Comparison of ENCODE assay signal across 1 cellular context in the genomic region with DNA sequence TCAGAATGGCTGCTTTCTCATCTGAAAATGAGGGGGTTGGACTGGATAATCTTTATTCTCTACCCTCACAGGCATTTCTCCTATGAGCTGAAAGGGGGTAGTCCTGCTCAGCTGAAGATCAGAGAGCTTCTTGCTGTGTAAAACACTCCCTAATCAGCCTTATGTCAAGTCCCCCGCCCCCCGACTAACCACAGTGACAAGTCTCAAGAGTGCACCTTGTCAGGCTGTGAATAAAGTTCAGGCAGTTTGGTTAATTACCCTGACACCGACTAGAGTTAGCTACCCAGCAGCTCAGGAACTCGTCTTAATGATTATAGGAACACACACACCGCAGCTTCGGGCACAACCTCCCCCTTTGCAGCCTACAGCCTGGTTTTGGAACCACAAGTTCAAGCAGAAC.
TF ChIP-seq lines count a peak whose summit lies in the region.

No MANE protein-coding gene starts in this region.

TF ChIP-seq in GM12878, 131 proteins besides CTCF, POLR2A, EP300 and RAD21 (continued from another document):
- TF ChIP-seq, protein P1, sequence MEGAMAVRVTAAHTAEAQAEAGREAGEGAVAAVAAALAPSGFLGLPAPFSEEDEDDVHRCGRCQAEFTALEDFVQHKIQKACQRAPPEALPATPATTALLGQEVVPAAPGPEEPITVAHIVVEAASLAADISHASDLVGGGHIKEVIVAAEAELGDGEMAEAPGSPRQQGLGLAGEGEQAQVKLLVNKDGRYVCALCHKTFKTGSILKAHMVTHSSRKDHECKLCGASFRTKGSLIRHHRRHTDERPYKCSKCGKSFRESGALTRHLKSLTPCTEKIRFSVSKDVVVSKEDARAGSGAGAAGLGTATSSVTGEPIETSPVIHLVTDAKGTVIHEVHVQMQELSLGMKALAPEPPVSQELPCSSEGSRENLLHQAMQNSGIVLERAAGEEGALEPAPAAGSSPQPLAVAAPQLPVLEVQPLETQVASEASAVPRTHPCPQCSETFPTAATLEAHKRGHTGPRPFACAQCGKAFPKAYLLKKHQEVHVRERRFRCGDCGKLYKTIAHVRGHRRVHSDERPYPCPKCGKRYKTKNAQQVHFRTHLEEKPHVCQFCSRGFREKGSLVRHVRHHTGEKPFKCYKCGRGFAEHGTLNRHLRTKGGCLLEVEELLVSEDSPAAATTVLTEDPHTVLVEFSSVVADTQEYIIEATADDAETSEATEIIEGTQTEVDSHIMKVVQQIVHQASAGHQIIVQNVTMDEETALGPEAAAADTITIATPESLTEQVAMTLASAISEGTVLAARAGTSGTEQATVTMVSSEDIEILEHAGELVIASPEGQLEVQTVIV (IDR thresholded peaks at IDR 0.05; ENCODE audit: borderline replicate concordance, partially characterized antibody) = no peak
- TF ChIP-seq, protein P2, sequence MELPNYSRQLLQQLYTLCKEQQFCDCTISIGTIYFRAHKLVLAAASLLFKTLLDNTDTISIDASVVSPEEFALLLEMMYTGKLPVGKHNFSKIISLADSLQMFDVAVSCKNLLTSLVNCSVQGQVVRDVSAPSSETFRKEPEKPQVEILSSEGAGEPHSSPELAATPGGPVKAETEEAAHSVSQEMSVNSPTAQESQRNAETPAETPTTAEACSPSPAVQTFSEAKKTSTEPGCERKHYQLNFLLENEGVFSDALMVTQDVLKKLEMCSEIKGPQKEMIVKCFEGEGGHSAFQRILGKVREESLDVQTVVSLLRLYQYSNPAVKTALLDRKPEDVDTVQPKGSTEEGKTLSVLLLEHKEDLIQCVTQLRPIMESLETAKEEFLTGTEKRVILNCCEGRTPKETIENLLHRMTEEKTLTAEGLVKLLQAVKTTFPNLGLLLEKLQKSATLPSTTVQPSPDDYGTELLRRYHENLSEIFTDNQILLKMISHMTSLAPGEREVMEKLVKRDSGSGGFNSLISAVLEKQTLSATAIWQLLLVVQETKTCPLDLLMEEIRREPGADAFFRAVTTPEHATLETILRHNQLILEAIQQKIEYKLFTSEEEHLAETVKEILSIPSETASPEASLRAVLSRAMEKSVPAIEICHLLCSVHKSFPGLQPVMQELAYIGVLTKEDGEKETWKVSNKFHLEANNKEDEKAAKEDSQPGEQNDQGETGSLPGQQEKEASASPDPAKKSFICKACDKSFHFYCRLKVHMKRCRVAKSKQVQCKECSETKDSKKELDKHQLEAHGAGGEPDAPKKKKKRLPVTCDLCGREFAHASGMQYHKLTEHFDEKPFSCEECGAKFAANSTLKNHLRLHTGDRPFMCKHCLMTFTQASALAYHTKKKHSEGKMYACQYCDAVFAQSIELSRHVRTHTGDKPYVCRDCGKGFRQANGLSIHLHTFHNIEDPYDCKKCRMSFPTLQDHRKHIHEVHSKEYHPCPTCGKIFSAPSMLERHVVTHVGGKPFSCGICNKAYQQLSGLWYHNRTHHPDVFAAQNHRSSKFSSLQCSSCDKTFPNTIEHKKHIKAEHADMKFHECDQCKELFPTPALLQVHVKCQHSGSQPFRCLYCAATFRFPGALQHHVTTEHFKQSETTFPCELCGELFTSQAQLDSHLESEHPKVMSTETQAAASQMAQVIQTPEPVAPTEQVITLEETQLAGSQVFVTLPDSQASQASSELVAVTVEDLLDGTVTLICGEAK (IDR thresholded peaks at IDR 0.05; ENCODE audit: borderline replicate concordance) = peak; percentile 73; the same call in 1 of the 2 replicates
